ENCODE assay signal across 1 cellular context in genomic region chr10:102917314-102917961, GRCh38.
TF ChIP-seq lines count a peak whose summit lies in the region.

No MANE protein-coding gene starts in this region.

TF ChIP-seq in HepG2, 621 proteins besides CTCF, POLR2A, EP300 and RAD21 (continued from another document and continues in another):
- TF ChIP-seq, protein P1, sequence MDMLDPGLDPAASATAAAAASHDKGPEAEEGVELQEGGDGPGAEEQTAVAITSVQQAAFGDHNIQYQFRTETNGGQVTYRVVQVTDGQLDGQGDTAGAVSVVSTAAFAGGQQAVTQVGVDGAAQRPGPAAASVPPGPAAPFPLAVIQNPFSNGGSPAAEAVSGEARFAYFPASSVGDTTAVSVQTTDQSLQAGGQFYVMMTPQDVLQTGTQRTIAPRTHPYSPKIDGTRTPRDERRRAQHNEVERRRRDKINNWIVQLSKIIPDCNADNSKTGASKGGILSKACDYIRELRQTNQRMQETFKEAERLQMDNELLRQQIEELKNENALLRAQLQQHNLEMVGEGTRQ (IDR thresholded peaks at IDR 0.05; ENCODE audit: low read depth, low read length), result no peak
- TF ChIP-seq, protein P1 (CRISPR knock-in tag; IDR thresholded peaks at IDR 0.05; ENCODE audit: borderline replicate concordance), result no peak
- TF ChIP-seq ZNF143 (CRISPR knock-in tag; IDR thresholded peaks at IDR 0.05) (peak; percentile 64; the same call in 1 of the 2 replicates), ZKSCAN5 (CRISPR knock-in tag; IDR thresholded peaks at IDR 0.05) (no peak), ZNF839 (CRISPR knock-in tag; IDR thresholded peaks at IDR 0.05; ENCODE audit: borderline replicate concordance) (peak; percentile 78; the same call in 1 of the 2 replicates), ZNF761 (CRISPR knock-in tag; conservative IDR thresholded peaks at IDR 0.05) (no peak), CCAR2 (optimal IDR thresholded peaks at IDR 0.05; ENCODE audit: low read depth, low read length) (no peak), CBX5 (CRISPR knock-in tag; IDR thresholded peaks at IDR 0.05; ENCODE audit: borderline replicate concordance) (peak; percentile 66; the same call in 1 of the 2 replicates), PHF21A (CRISPR knock-in tag; IDR thresholded peaks at IDR 0.05) (no peak), DNMT3B (CRISPR knock-in tag; conservative IDR thresholded peaks at IDR 0.05) (0 out of 2 replicates have a peak, but pooled peaks have one; percentile 55), ZNF333 (CRISPR knock-in tag; IDR thresholded peaks at IDR 0.05; ENCODE audit: borderline replicate concordance) (no peak; the same call in 1 of the 2 replicates), AKAP8 (CRISPR knock-in tag; IDR thresholded peaks at IDR 0.05) (no peak), ZNF615 (CRISPR knock-in tag; IDR thresholded peaks at IDR 0.05; ENCODE audit: borderline replicate concordance) (no peak), PCBP1 (IDR thresholded peaks at IDR 0.05; ENCODE audit: borderline replicate concordance, low read depth, low read length) (no peak), IKZF1 (IDR thresholded peaks at IDR 0.05) (no peak), KDM1A (CRISPR knock-in tag; IDR thresholded peaks at IDR 0.05) (no peak), SOX6 (IDR thresholded peaks at IDR 0.05) (no peak), SOX6 (CRISPR knock-in tag; IDR thresholded peaks at IDR 0.05) (peak; percentile 44), REPIN1 (CRISPR knock-in tag; IDR thresholded peaks at IDR 0.05; ENCODE audit: borderline replicate concordance, low read depth) (peak; percentile 64; the same call in 1 of the 2 replicates), ZNF329 (CRISPR knock-in tag; IDR thresholded peaks at IDR 0.05; ENCODE audit: low read depth) (no peak), ZNF605 (CRISPR knock-in tag; IDR thresholded peaks at IDR 0.05) (no peak), ZSCAN30 (CRISPR knock-in tag; IDR thresholded peaks at IDR 0.05) (no peak), ZNF180 (CRISPR knock-in tag; IDR thresholded peaks at IDR 0.05; ENCODE audit: borderline replicate concordance, low read depth) (no peak), HOXA9 (CRISPR knock-in tag; IDR thresholded peaks at IDR 0.05; ENCODE audit: borderline replicate concordance) (no peak), AHDC1 (CRISPR knock-in tag; IDR thresholded peaks at IDR 0.05; ENCODE audit: borderline replicate concordance) (0 out of 2 replicates have a peak, but pooled peaks have one; percentile 46), KLF12 (CRISPR knock-in tag; IDR thresholded peaks at IDR 0.05; ENCODE audit: borderline replicate concordance) (no peak), RBM39 (IDR thresholded peaks at IDR 0.05; ENCODE audit: low read depth, low read length, poor library complexity, severe bottlenecking) (no peak), ZNF24 (IDR thresholded peaks at IDR 0.05) (no peak), ZMAT3 (CRISPR knock-in tag; conservative IDR thresholded peaks at IDR 0.05) (peak; percentile 19; the same call in 1 of the 2 replicates), KDM5B (CRISPR knock-in tag; IDR thresholded peaks at IDR 0.05; ENCODE audit: borderline replicate concordance) (no peak; the same call in none of the 2 replicates), ZBTB38 (CRISPR knock-in tag; IDR thresholded peaks at IDR 0.05) (peak; percentile 63; the same call in 1 of the 2 replicates), TEAD2 (CRISPR knock-in tag; IDR thresholded peaks at IDR 0.05) (no peak), FOXA1 (IDR thresholded peaks at IDR 0.05) (no peak), FOXA1 (CRISPR knock-in tag; IDR thresholded peaks at IDR 0.05) (no peak), NFYB (CRISPR knock-in tag; IDR thresholded peaks at IDR 0.05) (no peak), RFX5 (IDR thresholded peaks at IDR 0.05; ENCODE audit: low read depth, low read length) (no peak), KLF15 (CRISPR knock-in tag; IDR thresholded peaks at IDR 0.05; ENCODE audit: borderline replicate concordance) (no peak), ZNF564 (CRISPR knock-in tag; IDR thresholded peaks at IDR 0.05) (0 out of 2 replicates have a peak, but pooled peaks have one; percentile 3), ZNF282 (IDR thresholded peaks at IDR 0.05; ENCODE audit: partially characterized antibody) (no peak), ARID4A (CRISPR knock-in tag; IDR thresholded peaks at IDR 0.05; ENCODE audit: borderline replicate concordance) (no peak; the same call in 1 of the 2 replicates), SIX4 (CRISPR knock-in tag; IDR thresholded peaks at IDR 0.05) (no peak), ZFP1 (CRISPR knock-in tag; IDR thresholded peaks at IDR 0.05) (no peak), PCBP2 (optimal IDR thresholded peaks at IDR 0.05; ENCODE audit: low read depth, low read length, poor library complexity, severe bottlenecking) (no peak), MYNN (CRISPR knock-in tag; IDR thresholded peaks at IDR 0.05; ENCODE audit: low read depth) (no peak), ZNF543 (CRISPR knock-in tag; IDR thresholded peaks at IDR 0.05) (no peak)
- TF ChIP-seq, protein P2, sequence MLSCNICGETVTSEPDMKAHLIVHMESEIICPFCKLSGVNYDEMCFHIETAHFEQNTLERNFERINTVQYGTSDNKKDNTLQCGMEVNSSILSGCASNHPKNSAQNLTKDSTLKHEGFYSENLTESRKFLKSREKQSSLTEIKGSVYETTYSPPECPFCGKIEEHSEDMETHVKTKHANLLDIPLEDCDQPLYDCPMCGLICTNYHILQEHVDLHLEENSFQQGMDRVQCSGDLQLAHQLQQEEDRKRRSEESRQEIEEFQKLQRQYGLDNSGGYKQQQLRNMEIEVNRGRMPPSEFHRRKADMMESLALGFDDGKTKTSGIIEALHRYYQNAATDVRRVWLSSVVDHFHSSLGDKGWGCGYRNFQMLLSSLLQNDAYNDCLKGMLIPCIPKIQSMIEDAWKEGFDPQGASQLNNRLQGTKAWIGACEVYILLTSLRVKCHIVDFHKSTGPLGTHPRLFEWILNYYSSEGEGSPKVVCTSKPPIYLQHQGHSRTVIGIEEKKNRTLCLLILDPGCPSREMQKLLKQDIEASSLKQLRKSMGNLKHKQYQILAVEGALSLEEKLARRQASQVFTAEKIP (CRISPR knock-in tag; IDR thresholded peaks at IDR 0.05; ENCODE audit: borderline replicate concordance), result no peak
- TF ChIP-seq, protein P3, sequence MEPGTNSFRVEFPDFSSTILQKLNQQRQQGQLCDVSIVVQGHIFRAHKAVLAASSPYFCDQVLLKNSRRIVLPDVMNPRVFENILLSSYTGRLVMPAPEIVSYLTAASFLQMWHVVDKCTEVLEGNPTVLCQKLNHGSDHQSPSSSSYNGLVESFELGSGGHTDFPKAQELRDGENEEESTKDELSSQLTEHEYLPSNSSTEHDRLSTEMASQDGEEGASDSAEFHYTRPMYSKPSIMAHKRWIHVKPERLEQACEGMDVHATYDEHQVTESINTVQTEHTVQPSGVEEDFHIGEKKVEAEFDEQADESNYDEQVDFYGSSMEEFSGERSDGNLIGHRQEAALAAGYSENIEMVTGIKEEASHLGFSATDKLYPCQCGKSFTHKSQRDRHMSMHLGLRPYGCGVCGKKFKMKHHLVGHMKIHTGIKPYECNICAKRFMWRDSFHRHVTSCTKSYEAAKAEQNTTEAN (CRISPR knock-in tag; conservative IDR thresholded peaks at IDR 0.05), result no peak
- TF ChIP-seq, protein P4, sequence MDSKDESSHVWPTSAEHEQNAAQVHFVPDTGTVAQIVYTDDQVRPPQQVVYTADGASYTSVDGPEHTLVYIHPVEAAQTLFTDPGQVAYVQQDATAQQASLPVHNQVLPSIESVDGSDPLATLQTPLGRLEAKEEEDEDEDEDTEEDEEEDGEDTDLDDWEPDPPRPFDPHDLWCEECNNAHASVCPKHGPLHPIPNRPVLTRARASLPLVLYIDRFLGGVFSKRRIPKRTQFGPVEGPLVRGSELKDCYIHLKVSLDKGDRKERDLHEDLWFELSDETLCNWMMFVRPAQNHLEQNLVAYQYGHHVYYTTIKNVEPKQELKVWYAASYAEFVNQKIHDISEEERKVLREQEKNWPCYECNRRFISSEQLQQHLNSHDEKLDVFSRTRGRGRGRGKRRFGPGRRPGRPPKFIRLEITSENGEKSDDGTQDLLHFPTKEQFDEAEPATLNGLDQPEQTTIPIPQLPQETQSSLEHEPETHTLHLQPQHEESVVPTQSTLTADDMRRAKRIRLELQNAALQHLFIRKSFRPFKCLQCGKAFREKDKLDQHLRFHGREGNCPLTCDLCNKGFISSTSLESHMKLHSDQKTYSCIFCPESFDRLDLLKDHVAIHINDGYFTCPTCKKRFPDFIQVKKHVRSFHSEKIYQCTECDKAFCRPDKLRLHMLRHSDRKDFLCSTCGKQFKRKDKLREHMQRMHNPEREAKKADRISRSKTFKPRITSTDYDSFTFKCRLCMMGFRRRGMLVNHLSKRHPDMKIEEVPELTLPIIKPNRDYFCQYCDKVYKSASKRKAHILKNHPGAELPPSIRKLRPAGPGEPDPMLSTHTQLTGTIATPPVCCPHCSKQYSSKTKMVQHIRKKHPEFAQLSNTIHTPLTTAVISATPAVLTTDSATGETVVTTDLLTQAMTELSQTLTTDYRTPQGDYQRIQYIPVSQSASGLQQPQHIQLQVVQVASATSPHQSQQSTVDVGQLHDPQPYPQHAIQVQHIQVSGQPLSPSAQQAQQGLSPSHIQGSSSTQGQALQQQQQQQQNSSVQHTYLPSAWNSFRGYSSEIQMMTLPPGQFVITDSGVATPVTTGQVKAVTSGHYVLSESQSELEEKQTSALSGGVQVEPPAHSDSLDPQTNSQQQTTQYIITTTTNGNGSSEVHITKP (CRISPR knock-in tag; IDR thresholded peaks at IDR 0.05; ENCODE audit: low read depth), result no peak
- TF ChIP-seq, protein P5, sequence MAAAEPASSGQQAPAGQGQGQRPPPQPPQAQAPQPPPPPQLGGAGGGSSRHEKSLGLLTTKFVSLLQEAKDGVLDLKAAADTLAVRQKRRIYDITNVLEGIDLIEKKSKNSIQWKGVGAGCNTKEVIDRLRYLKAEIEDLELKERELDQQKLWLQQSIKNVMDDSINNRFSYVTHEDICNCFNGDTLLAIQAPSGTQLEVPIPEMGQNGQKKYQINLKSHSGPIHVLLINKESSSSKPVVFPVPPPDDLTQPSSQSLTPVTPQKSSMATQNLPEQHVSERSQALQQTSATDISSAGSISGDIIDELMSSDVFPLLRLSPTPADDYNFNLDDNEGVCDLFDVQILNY (CRISPR knock-in tag; conservative IDR thresholded peaks at IDR 0.05), result peak; percentile 56; the same call in 1 of the 2 replicates
